In genomic region chr12:1203735-1204019, GRCh38 we compare ENCODE assay signal across 15 cellular contexts.
A peak's percentile ranks its signal among the peaks of the same experiment; 100 is the strongest.
DNase-seq lines count a peak whose midpoint lies in the region; ATAC-seq and TF ChIP-seq lines count a peak whose summit lies in the region.
"Had no signal": no experiment of that assay in that cellular context is flagged by ENCODE, and none has a peak within 500 bp of the region (broad histone marks: within the 10 kb centered on the region; RNA-seq: fewer than 3 reads in every experiment).

No MANE protein-coding gene starts in this region.

- H3K27me3 Mint-ChIP-seq in CD4-positive, alpha-beta T cell, result no peaks in the 10 kb centered on the region
- H3K27me3 Mint-ChIP-seq: activated CD4-positive, alpha-beta memory T cell treated with anti-CD3 and anti-CD28 coated beads, Interleukin-2, amount 10 ng/mL, durations not matched to agents 7 days and 5 days; naive thymus-derived CD8-positive, alpha-beta T cell had no signal

- peak overlapping the region; percentile 8 to 80 (median 70) for H3K27ac ChIP-seq in adrenal gland
- peak overlapping the region; percentile 70 to 77 for H3K27ac ChIP-seq in right atrium auricular region
- peak overlapping the region; percentile 65 to 86 for H3K27ac ChIP-seq in uterus
- no peak overlapping the region for H3K27ac ChIP-seq in CD4-positive, alpha-beta T cell (ENCODE audit: low read depth, low read length)

- H3K4me3 ChIP-seq in adrenal gland, result peak overlapping the region in 1 of 4 donors; percentile 44
- peak overlapping the region in 1 of 2 donors; percentile 6 for H3K4me3 ChIP-seq in right atrium auricular region
- no peak overlapping the region for H3K4me3 ChIP-seq in uterus

- no peak for TF ChIP-seq POLR2A in adrenal gland (IDR thresholded peaks at IDR 0.05)
- no peak for TF ChIP-seq POLR2A in uterus (IDR thresholded peaks at IDR 0.05)

- H3K9me3 ChIP-seq in adrenal gland (replicated peaks in 1 of 3), result no peaks in the 10 kb centered on the region
- H3K9me3 ChIP-seq in right atrium auricular region, result no peaks in the 10 kb centered on the region
- H3K9me3 ChIP-seq in uterus, result no peaks in the 10 kb centered on the region
- H3K9me3 ChIP-seq in CD4-positive, alpha-beta T cell (ENCODE audit: control insufficient read depth, low read length), result peaks cover 1% of the 10 kb centered on the region

- peak; percentile 59 for ATAC-seq in Right ventricle myocardium superior (ENCODE audit: poor library complexity)
- ATAC-seq in left cardiac atrium, result no peak
- no peak for ATAC-seq in CD4-positive, alpha-beta T cell (ENCODE audit: poor library complexity)
- ATAC-seq: esophagus mucosa had no signal

- DNase-seq in Right ventricle myocardium superior, result no peak
- DNase-seq in left cardiac atrium, result no peak
- DNase-seq in adrenal gland, result no peak
- DNase-seq in right atrium auricular region (ENCODE audit: low spot score), result no peak
- no peak for DNase-seq in uterus
- DNase-seq in nucleus accumbens (lab: John Stamatoyannopoulos, UW), result no peak
- no peak for DNase-seq in RKO (ENCODE audit: low spot score)
- no peak for DNase-seq in CD4-positive, alpha-beta T cell
- DNase-seq: activated CD4-positive, alpha-beta memory T cell treated with anti-CD3 and anti-CD28 coated beads, Interleukin-2, amount 10 ng/mL, durations not matched to agents 7 days and 5 days; Calu3; naive thymus-derived CD8-positive, alpha-beta T cell; NCI-H2029; NCI-H82; SHP77 treated with DMSO at 0.1 percent for 48 hours had no signal

- H3K36me3 ChIP-seq in adrenal gland (replicated peaks in 1 of 2) (no peaks in the 10 kb centered on the region), right atrium auricular region (no peaks in the 10 kb centered on the region), uterus (no peaks in the 10 kb centered on the region)

- TF ChIP-seq CTCF in adrenal gland (IDR thresholded peaks at IDR 0.05), result no peak
- no peak for TF ChIP-seq CTCF in right atrium auricular region (IDR thresholded peaks at IDR 0.05)
- TF ChIP-seq CTCF in uterus (IDR thresholded peaks at IDR 0.05), result no peak
- no peak for TF ChIP-seq CTCF in CD4-positive, alpha-beta T cell (IDR thresholded peaks at IDR 0.05)

- peaks cover 20% of the 10 kb centered on the region for H3K36me3 Mint-ChIP-seq in CD4-positive, alpha-beta T cell (ENCODE audit: low read depth)

- H3K27ac Mint-ChIP-seq in CD4-positive, alpha-beta T cell, result no peak overlapping the region
- H3K27ac Mint-ChIP-seq: activated CD4-positive, alpha-beta memory T cell treated with anti-CD3 and anti-CD28 coated beads, Interleukin-2, amount 10 ng/mL, durations not matched to agents 7 days and 5 days; naive thymus-derived CD8-positive, alpha-beta T cell had no signal

- H3K4me3 Mint-ChIP-seq in CD4-positive, alpha-beta T cell, result no peak overlapping the region
- H3K4me3 Mint-ChIP-seq: activated CD4-positive, alpha-beta memory T cell treated with anti-CD3 and anti-CD28 coated beads, Interleukin-2, amount 10 ng/mL, durations not matched to agents 7 days and 5 days; naive thymus-derived CD8-positive, alpha-beta T cell had no signal

- H3K9me3 Mint-ChIP-seq in CD4-positive, alpha-beta T cell, result no peaks in the 10 kb centered on the region
- H3K9me3 Mint-ChIP-seq: activated CD4-positive, alpha-beta memory T cell treated with anti-CD3 and anti-CD28 coated beads, Interleukin-2, amount 10 ng/mL, durations not matched to agents 7 days and 5 days had no signal

- H3K4me1 Mint-ChIP-seq in CD4-positive, alpha-beta T cell (ENCODE audit: low read depth), result peaks cover 21% of the 10 kb centered on the region

- CTCF ChIA-PET in CD4-positive, alpha-beta T cell (lab: Charles Lee), result interaction anchor here (1.3 kb wide), 1 partner anchor 86 kb away, joined by 4 read pairs; no protein-coding TSS in a partner anchor

- intact Hi-C loops in Right ventricle myocardium superior (cut with DNase I), result no loop called here
- intact Hi-C loops in left cardiac atrium (cut with DNase I), result no loop called here
- intact Hi-C loops in adrenal gland (cut with DNase I), result no loop called here
- intact Hi-C loops in uterus (cut with DNase I; ENCODE audit: low total_unique reads), result no loop called here
- intact Hi-C loops in CD4-positive, alpha-beta T cell (cut with DNase I, micrococcal nuclease), result loop anchor here (2.0 to 10.0 kb wide), 3 partner anchors 75 to 401 kb away; no protein-coding TSS in a partner anchor

- no peaks in the 10 kb centered on the region for H3K27me3 ChIP-seq in adrenal gland
- no peaks in the 10 kb centered on the region for H3K27me3 ChIP-seq in right atrium auricular region
- no peaks in the 10 kb centered on the region for H3K27me3 ChIP-seq in uterus
- H3K27me3 ChIP-seq in CD4-positive, alpha-beta T cell (ENCODE audit: control insufficient read depth, insufficient read depth, low read length), result no peaks in the 10 kb centered on the region

- H3K4me1 ChIP-seq in adrenal gland (replicated peaks in 1 of 2) (peaks cover 19 to 40% of the 10 kb centered on the region in 2 donors), right atrium auricular region (peaks cover 0 to 8% of the 10 kb centered on the region in 2 donors), uterus (peaks cover 0 to 7% of the 10 kb centered on the region in 2 donors)

- POLR2A ChIA-PET in CD4-positive, alpha-beta T cell (lab: Charles Lee), result interaction anchor here (1.1 to 1.9 kb wide), 2 partner anchors 86 to 458 kb away, joined by 3 to 4 read pairs; no protein-coding TSS in a partner anchor

Comparison
In these comparisons a context has a peak if more than half of its experiments do, and no peak if none do; other contexts are left out.
1. intact Hi-C loops: an anchor here in CD4-positive, alpha-beta T cell (2.0 to 10.0 kb wide); none called in Right ventricle myocardium superior, left cardiac atrium, adrenal gland and uterus.